14 cellular contexts compared by ENCODE assay signal in the genomic region with DNA sequence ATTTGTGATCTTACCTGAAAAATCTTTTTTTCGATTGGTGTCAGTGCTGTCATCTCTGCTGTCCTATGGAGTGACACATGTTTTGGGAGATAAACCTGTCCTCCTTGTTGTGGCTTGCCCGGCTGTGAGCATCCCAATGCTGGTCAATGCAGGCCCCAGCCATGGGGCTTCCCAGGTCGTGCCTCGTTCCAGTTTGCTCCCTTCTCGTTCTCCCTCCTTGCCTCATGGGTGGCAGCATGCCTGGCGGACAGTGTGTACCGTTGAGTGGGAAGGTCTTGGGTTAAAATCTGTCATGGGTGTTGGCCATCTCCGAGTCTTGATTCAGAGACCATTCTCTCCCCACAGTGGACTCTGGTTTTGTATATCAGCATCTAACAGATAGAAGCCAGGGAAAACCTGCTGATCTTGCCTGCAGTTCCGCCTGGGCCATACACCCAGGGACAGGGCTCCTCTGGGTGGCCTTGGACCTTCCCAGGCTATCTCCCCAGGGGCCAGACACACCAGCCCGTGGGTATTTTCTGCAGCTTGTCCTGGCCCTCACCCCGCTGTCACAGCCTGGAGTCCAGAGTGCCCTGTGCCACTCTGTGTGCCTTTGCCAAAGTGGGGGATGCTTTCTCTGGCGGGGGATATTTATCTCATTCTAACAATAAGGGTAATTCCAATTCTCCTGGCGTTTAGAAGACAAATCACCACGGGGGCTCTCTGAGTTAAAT.
DNase-seq lines count a peak whose midpoint lies in the region; ATAC-seq and TF ChIP-seq lines count a peak whose summit lies in the region.
"Had no signal": no experiment of that assay in that cellular context is flagged by ENCODE, and none has a peak within 500 bp of the region (broad histone marks: within the 10 kb centered on the region; RNA-seq: fewer than 3 reads in every experiment).

No MANE protein-coding gene starts in this region.

- no peaks in the 10 kb centered on the region for H3K9me3 ChIP-seq in mesodermal cell (ENCODE audit: control insufficient read depth, low read length)
- H3K9me3 ChIP-seq: colonic mucosa had no signal

- TF ChIP-seq CTCF in endothelial cell (IDR thresholded peaks at IDR 0.05; ENCODE audit: unreplicated experiment): no peak

- no peaks in the 10 kb centered on the region for H3K27me3 Mint-ChIP-seq in activated CD4-positive, alpha-beta T cell treated with anti-CD3 and anti-CD28 coated beads for 36 hours
- peaks cover 5% of the 10 kb centered on the region for H3K27me3 Mint-ChIP-seq in endothelial cell (ENCODE audit: unreplicated experiment)

- no peak for DNase-seq in activated CD4-positive, alpha-beta T cell treated with anti-CD3 and anti-CD28 coated beads for 36 hours
- no peak for DNase-seq in activated CD4-positive, alpha-beta T cell treated with anti-CD3 and anti-CD28 coated beads, Interleukin-2, amount 50 U/mL, for 4 hours
- DNase-seq in endothelial cell (ENCODE audit: low spot score) (no peak), NCI-H1048 (lab: John Stamatoyannopoulos, UW) (no peak)
- DNase-seq: colonic mucosa, DMS53, foreskin keratinocyte, NCI-H510A, SHP77 had no signal

- CTCF ChIA-PET in activated CD4-positive, alpha-beta T cell treated with anti-CD3 and anti-CD28 coated beads for 36 hours (lab: Charles Lee): no interaction called here

- peaks cover 21% of the 10 kb centered on the region for H3K4me1 Mint-ChIP-seq in activated CD4-positive, alpha-beta T cell treated with anti-CD3 and anti-CD28 coated beads for 36 hours
- peaks cover 30% of the 10 kb centered on the region for H3K4me1 Mint-ChIP-seq in endothelial cell (ENCODE audit: unreplicated experiment)

- POLR2A ChIA-PET in activated CD4-positive, alpha-beta T cell treated with anti-CD3 and anti-CD28 coated beads for 36 hours (lab: Charles Lee): interaction anchor here (0.7 kb wide), 1 partner anchor 43 kb away, joined by 3 read pairs; no protein-coding TSS in a partner anchor

- 75 to 87% methylated on average over 6 to 11 of the region's 14 CpGs for WGBS in mesodermal cell (ENCODE audit: insufficient coverage in 2 of 2), 2 experiments

- H3K4me1 ChIP-seq in mesodermal cell (ENCODE audit: control insufficient read depth, insufficient read depth, low read length, poor library complexity, severe bottlenecking): peaks cover 16% of the 10 kb centered on the region
- H3K4me1 ChIP-seq: colonic mucosa, foreskin keratinocyte had no signal

- peak overlapping the region; percentile 19 for H3K27ac Mint-ChIP-seq in activated CD4-positive, alpha-beta T cell treated with anti-CD3 and anti-CD28 coated beads for 36 hours
- H3K27ac Mint-ChIP-seq in endothelial cell (ENCODE audit: unreplicated experiment): peak overlapping the region; percentile 89
- H3K27ac Mint-ChIP-seq: GM23338 had no signal

- intact Hi-C loops in activated CD4-positive, alpha-beta T cell treated with anti-CD3 and anti-CD28 coated beads for 36 hours (cut with DNase I, micrococcal nuclease): no loop called here

- ATAC-seq in activated CD4-positive, alpha-beta T cell treated with anti-CD3 and anti-CD28 coated beads for 36 hours: no peak
- ATAC-seq in HG03280 (IDR thresholded peaks at IDR 0.05; ENCODE audit: unreplicated experiment) (no peak), GM19467 (IDR thresholded peaks at IDR 0.05; ENCODE audit: unreplicated experiment) (no peak)
- ATAC-seq: foreskin keratinocyte, GM23338 had no signal

- peaks cover 9% of the 10 kb centered on the region for H3K36me3 Mint-ChIP-seq in activated CD4-positive, alpha-beta T cell treated with anti-CD3 and anti-CD28 coated beads for 36 hours (ENCODE audit: low read depth)
- peaks cover 15% of the 10 kb centered on the region for H3K36me3 Mint-ChIP-seq in endothelial cell (ENCODE audit: low read depth, unreplicated experiment)

- no peaks in the 10 kb centered on the region for H3K9me3 Mint-ChIP-seq in activated CD4-positive, alpha-beta T cell treated with anti-CD3 and anti-CD28 coated beads for 36 hours (ENCODE audit: low read depth)
- H3K9me3 Mint-ChIP-seq in endothelial cell (ENCODE audit: unreplicated experiment): no peaks in the 10 kb centered on the region
- H3K9me3 Mint-ChIP-seq: GM23338 had no signal

- no peak overlapping the region for H3K4me3 Mint-ChIP-seq in activated CD4-positive, alpha-beta T cell treated with anti-CD3 and anti-CD28 coated beads for 36 hours
- no peak overlapping the region for H3K4me3 Mint-ChIP-seq in endothelial cell (ENCODE audit: unreplicated experiment)
- H3K4me3 Mint-ChIP-seq: GM23338 had no signal

- H3K36me3 ChIP-seq in mesodermal cell (ENCODE audit: control insufficient read depth, insufficient read depth, low read length): peaks cover 11% of the 10 kb centered on the region
- H3K36me3 ChIP-seq: colonic mucosa had no signal

- no peak overlapping the region for H3K4me3 ChIP-seq in mesodermal cell (ENCODE audit: extremely low read depth, insufficient read depth, low read length, poor library complexity, severe bottlenecking)
- H3K4me3 ChIP-seq: colonic mucosa, GM23338 had no signal

- H3K27ac ChIP-seq in mesodermal cell (ENCODE audit: low read depth, low read length, severe bottlenecking) (peak overlapping the region; percentile 79), temporal lobe (ENCODE audit: low read depth, low read length) (peak overlapping the region; percentile 13)
- H3K27ac ChIP-seq: colonic mucosa, foreskin keratinocyte had no signal
